In the genomic region with DNA sequence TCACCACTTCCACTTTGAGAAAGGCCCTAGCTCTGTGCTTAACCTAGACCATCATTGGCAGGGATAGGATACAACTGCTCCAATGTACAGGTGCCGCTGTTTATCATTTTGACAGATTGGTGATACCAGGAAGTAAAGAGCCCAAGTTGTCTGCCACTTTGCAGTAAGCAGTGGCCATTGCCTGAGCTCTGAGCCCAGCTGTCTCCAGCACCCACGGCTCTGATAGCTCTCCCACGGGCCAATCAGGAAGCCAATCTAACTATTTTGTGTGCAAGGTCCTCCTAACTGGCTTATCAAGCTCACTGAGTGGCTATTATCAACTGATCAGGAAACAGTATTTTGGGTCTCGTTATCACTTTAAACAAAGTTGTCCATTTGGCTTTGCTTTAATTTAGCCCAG, we compare ENCODE assay signal across 22 cellular contexts.
DNase-seq lines count a peak whose midpoint lies in the region; ATAC-seq, FAIRE-seq and TF ChIP-seq lines count a peak whose summit lies in the region.
"Had no signal": no experiment of that assay in that cellular context is flagged by ENCODE, and none has a peak within 500 bp of the region (broad histone marks: within the 10 kb centered on the region; RNA-seq: fewer than 3 reads in every experiment).

No MANE protein-coding gene starts in this region.

- ATAC-seq in right cardiac atrium, result no peak

- no peak for TF ChIP-seq POLR2A in H54 (IDR thresholded peaks at IDR 0.05; ENCODE audit: low read depth, low read length)

- no peaks in the 10 kb centered on the region for H4K20me1 ChIP-seq in OCI-LY3 (ENCODE audit: insufficient read depth, low read length)

- no peak overlapping the region for H3K9ac ChIP-seq in OCI-LY3 (ENCODE audit: low read length)

- peak; percentile 0 for DNase-seq in DMS53 (lab: John Stamatoyannopoulos, UW)
- DNase-seq in DMS53 treated with DMSO at 0.1 percent for 48 hours (lab: John Stamatoyannopoulos, UW; ENCODE audit: unreplicated experiment), result no peak
- DNase-seq in H54 (ENCODE audit: insufficient read length, low spot score), result no peak
- peak; percentile 64 for DNase-seq in myocyte (ENCODE audit: low read depth)
- DNase-seq in right cardiac atrium, result no peak
- DNase-seq in left ventricle myocardium inferior, result no peak
- no peak for DNase-seq in SK-N-DZ (ENCODE audit: low spot score)
- DNase-seq: DMS79 treated with DMSO at 0.1 percent for 48 hours; H7; NCI-H1092; NCI-H1436; NCI-H187; NCI-H2081 treated with DMSO at 0.1 percent for 48 hours; NCI-H345; NCI-H510A treated with DMSO at 0.1 percent for 48 hours; NCI-H748 treated with DMSO at 0.1 percent for 48 hours; NK-92 treated with Interleukin-12 subunit alpha and Interleukin-12 subunit beta, amount 100 ng/mL, for 24 hours; RPMI8226; SHP77 had no signal

- H3K27me3 ChIP-seq in OCI-LY3 (ENCODE audit: low read depth, low read length) (no peaks in the 10 kb centered on the region), right cardiac atrium (ENCODE audit: control insufficient read depth, insufficient read depth) (no peaks in the 10 kb centered on the region), left ventricle myocardium inferior (ENCODE audit: low read depth) (no peaks in the 10 kb centered on the region)

- peak; percentile 57 for FAIRE-seq in H54 (lab: Jason Lieb, UNC)
- FAIRE-seq: GM12892 had no signal

- intact Hi-C loops in right cardiac atrium (cut with DNase I) (no loop called here), left ventricle myocardium inferior (cut with micrococcal nuclease) (no loop called here)

- H3K79me2 ChIP-seq in OCI-LY3 (ENCODE audit: low read length), result no peaks in the 10 kb centered on the region

- no peaks in the 10 kb centered on the region for H3K36me3 ChIP-seq in OCI-LY3 (replicated peaks; ENCODE audit: low read depth, low read length)
- no peaks in the 10 kb centered on the region for H3K36me3 ChIP-seq in left ventricle myocardium inferior

- H3K4me2 ChIP-seq in OCI-LY3 (ENCODE audit: low read length), result no peak overlapping the region

- H3K4me1 ChIP-seq in OCI-LY3 (ENCODE audit: low read length), result no peaks in the 10 kb centered on the region
- H3K4me1 ChIP-seq in right cardiac atrium (ENCODE audit: control insufficient read depth, insufficient read depth, low read length), result no peaks in the 10 kb centered on the region
- H3K4me1 ChIP-seq in left ventricle myocardium inferior, result no peaks in the 10 kb centered on the region

- TF ChIP-seq CTCF in OCI-LY3 (IDR thresholded peaks at IDR 0.05; ENCODE audit: low read depth, low read length) (no peak), left ventricle myocardium inferior (IDR thresholded peaks at IDR 0.05; ENCODE audit: borderline replicate concordance) (no peak)

- H3K27ac ChIP-seq in OCI-LY3 (ENCODE audit: low read length) (no peak overlapping the region), right cardiac atrium (ENCODE audit: low read length) (no peak overlapping the region), left ventricle myocardium inferior (replicated peaks) (no peak overlapping the region)
- H3K27ac ChIP-seq: SK-N-MC had no signal

- H3K4me3 ChIP-seq in OCI-LY3 (ENCODE audit: low read length) (no peak overlapping the region), right cardiac atrium (ENCODE audit: low read length) (no peak overlapping the region), left ventricle myocardium inferior (no peak overlapping the region)
- H3K4me3 ChIP-seq: SK-N-MC had no signal

- 0 out of 2 replicates have a peak overlapping the region, but pooled peaks have one; percentile 1 for H2AFZ ChIP-seq in OCI-LY3 (ENCODE audit: low read depth, low read length)

- 67% methylated on average over 4 of the region's 4 CpGs for WGBS in right cardiac atrium

- H3K9me3 ChIP-seq in OCI-LY3 (ENCODE audit: insufficient read depth, low read length) (no peaks in the 10 kb centered on the region), right cardiac atrium (ENCODE audit: control insufficient read depth, low read length) (no peaks in the 10 kb centered on the region), left ventricle myocardium inferior (replicated peaks) (no peaks in the 10 kb centered on the region)

Comparison
In these comparisons a context has a peak if more than half of its experiments do, and no peak if none do; other contexts are left out.
1. DNase-seq: peak in DMS53 (single experiment) and myocyte (single experiment); none in DMS53 treated with DMSO at 0.1 percent for 48 hours (single experiment), H54 (single experiment), right cardiac atrium (0 of 3), left ventricle myocardium inferior (single experiment) and SK-N-DZ (single experiment).